ENCODE assay signal across 8 cellular contexts in genomic region chr1:234373064-234373937, GRCh38. TPM values are rescaled to one million over a fixed set of nuclear protein-coding genes. Genes with fewer than 3 reads are reported as not detected.
DNase-seq lines count a peak whose midpoint lies in the region; TF ChIP-seq lines count a peak whose summit lies in the region.

A gene with protein sequence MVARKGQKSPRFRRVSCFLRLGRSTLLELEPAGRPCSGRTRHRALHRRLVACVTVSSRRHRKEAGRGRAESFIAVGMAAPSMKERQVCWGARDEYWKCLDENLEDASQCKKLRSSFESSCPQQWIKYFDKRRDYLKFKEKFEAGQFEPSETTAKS (plus strand): TSS chr1:234373456. CDS start chr1:234373467, 11 bp downstream.

- CTCF ChIA-PET in activated naive CD4-positive, alpha-beta T cell treated with anti-CD3 and anti-CD28 coated beads, Interleukin-2, amount 10 ng/mL, durations not matched to agents 7 days and 5 days (lab: Charles Lee), result interaction anchor here (0.7 to 3.2 kb wide), 8 partner anchors 13 to 114 kb away, joined by 3 to 16 read pairs (median 3); no protein-coding TSS in a partner anchor

- peak within 1 kb of the TSS; percentile 99 for H3K27ac Mint-ChIP-seq in HFFc6
- H3K27ac Mint-ChIP-seq in activated naive CD4-positive, alpha-beta T cell treated with anti-CD3 and anti-CD28 coated beads, Interleukin-2, amount 10 ng/mL, durations not matched to agents 7 days and 5 days, result peak within 1 kb of the TSS; percentile 100

- peak within 1 kb of the TSS; percentile 100 for H3K4me3 Mint-ChIP-seq in HFFc6
- peak within 1 kb of the TSS; percentile 88 for H3K4me3 Mint-ChIP-seq in activated naive CD4-positive, alpha-beta T cell treated with anti-CD3 and anti-CD28 coated beads, Interleukin-2, amount 10 ng/mL, durations not matched to agents 7 days and 5 days

- peak; percentile 92 for DNase-seq in GM04504 (ENCODE audit: low read depth)
- peak; percentile 96 for DNase-seq in HFFc6
- peak; percentile 98 for DNase-seq in NB4 (ENCODE audit: low read depth)
- DNase-seq in SK-N-MC (ENCODE audit: low read depth, low spot score), result peak; percentile 91
- peak; percentile 91 for DNase-seq in activated naive CD4-positive, alpha-beta T cell treated with anti-CD3 and anti-CD28 coated beads, Interleukin-2, amount 10 ng/mL, durations not matched to agents 7 days and 5 days
- DNase-seq in germinal center (ENCODE audit: low spot score), result peak; percentile 86
- DNase-seq in non-pigmented ciliary epithelial cell (ENCODE audit: low read depth), result peak; percentile 90
- DNase-seq in superior temporal gyrus (ENCODE audit: extremely low spot score), result peak; percentile 97

- TF ChIP-seq CTCF in HFFc6 (IDR thresholded peaks at IDR 0.05) (peak; percentile 19; the same call in 1 of the 2 replicates), NB4 (IDR thresholded peaks at IDR 0.05; ENCODE audit: low read depth, low read length) (no peak)

- H3K36me3 ChIP-seq in SK-N-MC (ENCODE audit: insufficient read depth, low read length), result peaks cover 38% of the 10 kb centered on the region

- no peaks in the 10 kb centered on the region; the same call in none of the 2 replicates for H3K27me3 Mint-ChIP-seq in HFFc6 (ENCODE audit: insufficient read depth)
- H3K27me3 Mint-ChIP-seq in activated naive CD4-positive, alpha-beta T cell treated with anti-CD3 and anti-CD28 coated beads, Interleukin-2, amount 10 ng/mL, durations not matched to agents 7 days and 5 days, result no peaks in the 10 kb centered on the region

- peak within 1 kb of the TSS; percentile 91 for H3K27ac ChIP-seq in SK-N-MC

- no peaks in the 10 kb centered on the region for H3K9me3 Mint-ChIP-seq in HFFc6
- no peaks in the 10 kb centered on the region for H3K9me3 Mint-ChIP-seq in activated naive CD4-positive, alpha-beta T cell treated with anti-CD3 and anti-CD28 coated beads, Interleukin-2, amount 10 ng/mL, durations not matched to agents 7 days and 5 days

- H3K9me3 ChIP-seq in SK-N-MC (ENCODE audit: low read depth, low read length), result no peaks in the 10 kb centered on the region

- peaks cover 28% of the 10 kb centered on the region for H3K36me3 Mint-ChIP-seq in HFFc6 (ENCODE audit: low read depth)
- peaks cover 38% of the 10 kb centered on the region for H3K36me3 Mint-ChIP-seq in activated naive CD4-positive, alpha-beta T cell treated with anti-CD3 and anti-CD28 coated beads, Interleukin-2, amount 10 ng/mL, durations not matched to agents 7 days and 5 days

- H3K4me3 ChIP-seq in NB4 (ENCODE audit: low read depth, low read length) (peak within 1 kb of the TSS; percentile 89), SK-N-MC (peak within 1 kb of the TSS; percentile 94)

- H3K9ac ChIP-seq in SK-N-MC (ENCODE audit: insufficient read length), result peak within 1 kb of the TSS; percentile 96

- peak; percentile 90 for TF ChIP-seq POLR2A in NB4 (IDR thresholded peaks at IDR 0.05; ENCODE audit: extremely low read depth, insufficient read length)

- peaks cover 45% of the 10 kb centered on the region for H3K4me1 Mint-ChIP-seq in HFFc6 (ENCODE audit: low read depth)
- peaks cover 52% of the 10 kb centered on the region for H3K4me1 Mint-ChIP-seq in activated naive CD4-positive, alpha-beta T cell treated with anti-CD3 and anti-CD28 coated beads, Interleukin-2, amount 10 ng/mL, durations not matched to agents 7 days and 5 days

RNA-seq across cellular contexts. Expression of the gene that starts here (rescaled TPM):
- total RNA-seq in HFFc6 (2021; fragmentation: NEBNext Ultra II Directional; extraction: Animal tissue kit (Norgen Biotek cat#: 25700)), result 10 to 100 TPM; 23.2 to 33.5 (median 29.0) TPM

Comparison
In these comparisons a context has a peak if more than half of its experiments do, and no peak if none do; other contexts are left out.
1. Peak in every context shown above with its lines: DNase-seq, H3K4me3 ChIP-seq and H3K27ac ChIP-seq.